8 cellular contexts compared by ENCODE assay signal in genomic region chr2:127083819-127084503, GRCh38. TPM values are rescaled to one million over a fixed set of nuclear protein-coding genes. Genes with fewer than 3 reads are reported as not detected.
DNase-seq lines count a peak whose midpoint lies in the region; ATAC-seq, FAIRE-seq and TF ChIP-seq lines count a peak whose summit lies in the region.

No MANE protein-coding gene starts in this region.

- ATAC-seq in HepG2 (no peak), GM21447 (IDR thresholded peaks at IDR 0.05; ENCODE audit: unreplicated experiment) (no peak), GM19395 (IDR thresholded peaks at IDR 0.05; ENCODE audit: unreplicated experiment) (no peak), HG02840 (IDR thresholded peaks at IDR 0.05; ENCODE audit: low FRiP score, unreplicated experiment) (no peak)

- no TSS peak for BruUV-seq in HepG2 (replicated peaks; lab: Mats Ljungman, UMichigan)

- H3K36me3 ChIP-seq in liver (ENCODE audit: control insufficient read depth in 4 of 4, insufficient read depth in 3 of 4, low read depth in 1 of 4, low read length in 3 of 4) (no peaks in the 10 kb centered on the region), HepG2 (replicated peaks in 1 of 2; ENCODE audit: control insufficient read depth in 1 of 2, insufficient read depth in 2 of 2, low read length in 2 of 2) (no peaks in the 10 kb centered on the region), muscle layer of duodenum (ENCODE audit: control insufficient read depth in 1 of 2, insufficient read depth in 2 of 2, low read length in 2 of 2) (no peaks in the 10 kb centered on the region)

- FAIRE-seq in HepG2 (lab: Jason Lieb, UNC) = no peak

- H3K27me3 ChIP-seq in liver (ENCODE audit: control insufficient read depth in 4 of 4, insufficient read depth in 4 of 4, low read length in 3 of 4) (no peaks in the 10 kb centered on the region), HepG2 (ENCODE audit: control insufficient read depth in 1 of 2, insufficient read depth in 2 of 2, low read length in 2 of 2) (peaks cover 4 to 28% of the 10 kb centered on the region in 2 experiments; a peak in 3 of 5 replicates), muscle layer of duodenum (ENCODE audit: low read depth, low read length) (no peaks in the 10 kb centered on the region)

- DNase-seq in HepG2 (ENCODE audit: low spot score) = no peak
- DNase-seq in dermis blood vessel endothelial cell = peak; percentile 88
- DNase-seq in NCI-H510A (lab: John Stamatoyannopoulos, UW) = no peak

- no peak for TF ChIP-seq CTCF in liver (IDR thresholded peaks at IDR 0.05; ENCODE audit: low read depth, low read length, missing input control)
- TF ChIP-seq CTCF in HepG2 (CRISPR knock-in tag; IDR thresholded peaks at IDR 0.05) = no peak

- no peak overlapping the region for H2AFZ ChIP-seq in HepG2 (ENCODE audit: low read length)

- TF ChIP-seq POLR2A in HepG2 (IDR thresholded peaks at IDR 0.05; ENCODE audit: insufficient read depth in 1 of 2, low read depth in 2 of 2, low read length in 2 of 2) = no peak

- H3K9me3 ChIP-seq in liver (ENCODE audit: control insufficient read depth in 4 of 4, low read length in 3 of 4) (no peaks in the 10 kb centered on the region), HepG2 (ENCODE audit: low read length) (no peaks in the 10 kb centered on the region), muscle layer of duodenum (ENCODE audit: control insufficient read depth in 1 of 2, low read length in 2 of 2) (no peaks in the 10 kb centered on the region)

- TF ChIP-seq EP300 in HepG2 (IDR thresholded peaks at IDR 0.05; ENCODE audit: low read depth in 2 of 2, low read length in 2 of 2) (no peak), HepG2 (CRISPR knock-in tag; IDR thresholded peaks at IDR 0.05; ENCODE audit: borderline replicate concordance) (no peak)

- H3K4me1 ChIP-seq in liver (ENCODE audit: control insufficient read depth in 4 of 4, insufficient read depth in 4 of 4, low read length in 3 of 4) = peaks cover 7 to 29% (median 17%) of the 10 kb centered on the region in 4 donors
- peaks cover 26% of the 10 kb centered on the region for H3K4me1 ChIP-seq in HepG2 (ENCODE audit: insufficient read depth, low read length)
- peaks cover 31 to 53% of the 10 kb centered on the region in 2 donors for H3K4me1 ChIP-seq in muscle layer of duodenum (ENCODE audit: control insufficient read depth in 1 of 2, insufficient read depth in 2 of 2, low read length in 2 of 2)

- H3K4me2 ChIP-seq in HepG2 (ENCODE audit: low read depth, low read length) = no peak overlapping the region

- H3K9ac ChIP-seq in liver (ENCODE audit: low read depth in 1 of 2, low read length in 2 of 2) (no peak overlapping the region), HepG2 (ENCODE audit: insufficient read depth, low read depth, low read length) (no peak overlapping the region)

- POLR2A ChIA-PET in HepG2 (lab: Yijun Ruan, JAX) = no interaction called here

- H3K4me3 ChIP-seq in liver (ENCODE audit: low read depth in 1 of 3, low read length in 3 of 3) (no peak overlapping the region), HepG2 (replicated peaks in 1 of 3; ENCODE audit: insufficient read depth in 1 of 3, low read depth in 2 of 3, low read length in 3 of 3) (no peak overlapping the region), muscle layer of duodenum (ENCODE audit: low read depth in 1 of 2, low read length in 2 of 2) (no peak overlapping the region)

- 35% methylated on average over 21 of the region's 21 CpGs for WGBS in liver
- 63% methylated on average over 21 of the region's 21 CpGs for WGBS in HepG2 (ENCODE audit: low lambda C conversion rate)

- TF ChIP-seq RAD21 in liver (IDR thresholded peaks at IDR 0.05) (peak in 1 of 2 donors; percentile 37), HepG2 (CRISPR knock-in tag; IDR thresholded peaks at IDR 0.05) (no peak)

- no peaks in the 10 kb centered on the region for H4K20me1 ChIP-seq in HepG2 (ENCODE audit: insufficient read depth, low read length)

- H3K79me2 ChIP-seq in HepG2 (ENCODE audit: insufficient read depth, low read length) = no peaks in the 10 kb centered on the region

- intact Hi-C loops in HepG2 (cut with micrococcal nuclease; ENCODE audit: unreplicated experiment) = no loop called here

- in situ Hi-C loops in HepG2 (cut with HindIII; ENCODE audit: extremely low pct_ligation_motif_present, low pct_unique_long_range_greater_than_20kb) = no loop called here

- H3K27ac ChIP-seq in liver (ENCODE audit: low read depth in 1 of 2, low read length in 2 of 2) (peak overlapping the region; percentile 1 to 3), HepG2 (ENCODE audit: extremely low read length, insufficient read depth, low read length) (no peak overlapping the region), muscle layer of duodenum (ENCODE audit: low read length) (peak overlapping the region; percentile 54)

- CTCF ChIA-PET in HepG2 (lab: Yijun Ruan, JAX; ENCODE audit: low intra/inter-chr PET ratio, low total read pairs) = no interaction called here

TF ChIP-seq in liver, 16 proteins besides CTCF, POLR2A, EP300 and RAD21:
- TF ChIP-seq HNF4A (conservative IDR thresholded peaks at IDR 0.05) (peak; percentile 39 to 62), RXRA (IDR thresholded peaks at IDR 0.05) (peak; percentile 45 to 74), FOXA2 (IDR thresholded peaks at IDR 0.05) (no peak), ZBTB33 (IDR thresholded peaks at IDR 0.05) (no peak), SP1 (IDR thresholded peaks at IDR 0.05) (no peak), TAF1 (conservative IDR thresholded peaks at IDR 0.05) (no peak)

TF ChIP-seq in HepG2, 621 proteins besides CTCF, POLR2A, EP300 and RAD21:
- no peak for TF ChIP-seq ZNF720 (CRISPR knock-in tag; IDR thresholded peaks at IDR 0.05)
- no peak for TF ChIP-seq CREM (IDR thresholded peaks at IDR 0.05)
- no peak for TF ChIP-seq CREM (CRISPR knock-in tag; IDR thresholded peaks at IDR 0.05)
- TF ChIP-seq ZNF569 (CRISPR knock-in tag; IDR thresholded peaks at IDR 0.05; ENCODE audit: borderline replicate concordance) = no peak
- no peak for TF ChIP-seq FOSL1 (CRISPR knock-in tag; IDR thresholded peaks at IDR 0.05; ENCODE audit: borderline replicate concordance)
- no peak for TF ChIP-seq SIX1 (CRISPR knock-in tag; IDR thresholded peaks at IDR 0.05; ENCODE audit: borderline replicate concordance)
- TF ChIP-seq REL (CRISPR knock-in tag; conservative IDR thresholded peaks at IDR 0.05) = no peak
- no peak for TF ChIP-seq ZFP82 (CRISPR knock-in tag; IDR thresholded peaks at IDR 0.05; ENCODE audit: borderline replicate concordance)
- no peak for TF ChIP-seq RFX3 (CRISPR knock-in tag; IDR thresholded peaks at IDR 0.05)

RNA-seq across cellular contexts. Expression of gene BIN1, which starts 23.0 kb away (rescaled TPM):
- total RNA-seq in liver (10 to 100 TPM; 16.7 to 21.5 TPM), HepG2 (2016; rRNA removed; fragmentation: Illumina TruSeq; extraction: Trizol) (0.93 and 0.98 TPM in 2 replicates), dermis blood vessel endothelial cell (34.4 and 49.0 TPM in 2 replicates)
- polyA plus RNA-seq in liver (10 to 100 TPM; 13.3 TPM), HepG2 (2011; rRNA removed) (0.51 and 1.2 TPM in 2 replicates)
- total RNA-seq in HepG2 (2016; cell fraction: cytosol; rRNA removed; fragmentation: Illumina TruSeq; extraction: Trizol; ENCODE audit: low read depth) = 0.61 and 1.1 TPM in 2 replicates
- 0.58 and 0.97 TPM in 2 replicates for total RNA-seq in HepG2 (2016; cell fraction: insoluble cytoplasmic fraction; rRNA removed; fragmentation: Illumina TruSeq; extraction: Trizol)
- 1.2 TPM in 2 replicates for total RNA-seq in HepG2 (2016; cell fraction: membrane; rRNA removed; fragmentation: Illumina TruSeq; extraction: Trizol)
- 0.28 and 0.41 TPM in 2 replicates for total RNA-seq in HepG2 (2016; cell fraction: nucleus; rRNA removed; fragmentation: Illumina TruSeq; extraction: Trizol)
- 0.42 and 1.3 TPM in 2 replicates for polyA plus RNA-seq in HepG2 (2011; cell fraction: cytosol; rRNA removed)
- 1.2 and 2.2 TPM in 2 replicates for polyA plus RNA-seq in HepG2 (2011; cell fraction: nucleus; rRNA removed)
- polyA plus RNA-seq in HepG2 (2012) = 1.3 and 1.6 TPM in 2 replicates
- polyA plus RNA-seq in HepG2 (2016; cell fraction: cytosol; fragmentation: Illumina TruSeq; extraction: Trizol; ENCODE audit: low read depth) = 0.84 and 1.2 TPM in 2 replicates
- polyA plus RNA-seq in HepG2 (2016; cell fraction: insoluble cytoplasmic fraction; fragmentation: Illumina TruSeq; extraction: Trizol; ENCODE audit: low read depth) = 1.0 and 1.9 TPM in 2 replicates
- polyA plus RNA-seq in HepG2 (2016; cell fraction: membrane; fragmentation: Illumina TruSeq; extraction: Trizol; ENCODE audit: low read depth) = 0.97 and 1.1 TPM in 2 replicates
- polyA plus RNA-seq in HepG2 (2016; cell fraction: nucleus; fragmentation: Illumina TruSeq; extraction: Trizol; ENCODE audit: insufficient read depth, low read depth) = 0.85 and 0.91 TPM in 2 replicates
- polyA minus RNA-seq in HepG2 (2011; rRNA and poly(A)+ RNA removed; ENCODE audit: low replicate concordance) = 0.84 and 28.9 TPM in 2 replicates
- polyA minus RNA-seq in HepG2 (2011; cell fraction: cytosol; rRNA and poly(A)+ RNA removed) = 0.59 and 0.79 TPM in 2 replicates
- 0.50 and 0.90 TPM in 2 replicates for polyA minus RNA-seq in HepG2 (2011; cell fraction: nucleus; rRNA and poly(A)+ RNA removed)

Comparison
In these comparisons a context has a peak if more than half of its experiments do, and no peak if none do; other contexts are left out.
1. RNA of gene BIN1, which starts 23.0 kb away (total RNA-seq): 34.4 to 49.0 TPM in dermis blood vessel endothelial cell and 16.7 to 21.5 TPM in liver; 0.28 to 1.2 TPM in HepG2; every median in the first group is over 4 times any median in the second.